Comparison of ENCODE assay signal across 29 cellular contexts in the genomic region with DNA sequence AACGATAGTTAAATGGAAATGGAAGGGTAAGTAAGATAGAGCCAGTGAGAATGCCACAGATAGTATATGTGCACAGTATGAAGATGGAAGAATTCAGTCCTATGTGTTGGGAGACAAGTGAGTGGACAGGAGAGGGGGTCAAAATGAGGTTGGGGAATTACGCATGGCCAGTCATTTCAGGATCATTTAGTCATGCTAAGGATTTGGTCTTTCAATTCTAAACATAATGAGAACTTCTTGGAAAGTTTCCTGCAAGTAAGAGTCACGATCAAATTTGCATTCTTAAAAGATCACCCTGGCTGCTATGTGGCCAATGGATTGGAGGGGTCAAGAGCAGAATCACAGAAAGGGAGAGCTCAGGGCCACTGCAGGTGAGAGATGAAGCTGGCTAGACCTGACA.
DNase-seq lines count a peak whose midpoint lies in the region; ATAC-seq, FAIRE-seq and TF ChIP-seq lines count a peak whose summit lies in the region.
"Had no signal": no experiment of that assay in that cellular context is flagged by ENCODE, and none has a peak within 500 bp of the region (broad histone marks: within the 10 kb centered on the region; RNA-seq: fewer than 3 reads in every experiment).

No MANE protein-coding gene starts in this region.

- no peak overlapping the region for H3K4me3 Mint-ChIP-seq in CD8-positive, alpha-beta T cell
- H3K4me3 Mint-ChIP-seq: CD4-positive, CD25-positive, alpha-beta regulatory T cell; dendritic cell treated with granulocyte-macrophage colony-stimulating factor and Interleukin-4, amounts not matched to agents 40 ng/mL and 50 ng/mL, for 4 days had no signal

- no peaks in the 10 kb centered on the region for H3K9me3 ChIP-seq in osteoblast (ENCODE audit: low read depth, low read length)
- H3K9me3 ChIP-seq in CD8-positive, alpha-beta T cell (ENCODE audit: low read length): no peaks in the 10 kb centered on the region
- H3K9me3 ChIP-seq: adrenal gland, HAP-1, stomach, tibial nerve had no signal

- H3K4me2 ChIP-seq in osteoblast (ENCODE audit: insufficient read depth, low read length): no peak overlapping the region

- intact Hi-C loops in CD8-positive, alpha-beta T cell (cut with DNase I, micrococcal nuclease): no loop called here

- DNase-seq in ELR (ENCODE audit: low read depth): peak; percentile 66
- peak; percentile 68 for DNase-seq in astrocyte of the spinal cord (ENCODE audit: low read depth, low spot score)
- no peak for DNase-seq in osteoblast (ENCODE audit: insufficient read length, low spot score, missing footprints)
- no peak for DNase-seq in frontal cortex (ENCODE audit: low spot score in 2 of 2)
- DNase-seq in CD8-positive, alpha-beta T cell: no peak
- no peak for DNase-seq in stimulated activated CD4-positive, alpha-beta T cell treated with anti-CD3 and anti-CD28 coated beads, Interleukin-15, amount 100 ng/mL, for 24 hours
- DNase-seq: activated naive CD4-positive, alpha-beta T cell; activated T-cell treated with anti-CD3 and anti-CD28 coated beads, Interleukin-2, amount 50 U/mL, for 1 hour; adrenal gland; caudate nucleus; CD4-positive, CD25-positive, alpha-beta regulatory T cell; head of caudate nucleus; KBM-7; left cardiac atrium; NCI-H1436 treated with DMSO at 0.1 percent for 48 hours; NCI-H524 treated with DMSO at 0.1 percent for 48 hours; NK-92 treated with Interleukin-12 subunit alpha and Interleukin-12 subunit beta, amount 100 ng/mL, for 24 hours; stimulated activated CD8-positive, alpha-beta memory T cell treated with anti-CD3 and anti-CD28 coated beads, Interleukin-4, amount 100 ng/mL, for 48 hours; stomach; T-helper 1 cell had no signal

- peak overlapping the region; percentile 18 for H3K27ac ChIP-seq in osteoblast (ENCODE audit: low read depth, low read length)
- no peak overlapping the region for H3K27ac ChIP-seq in CD8-positive, alpha-beta T cell (ENCODE audit: low read depth, low read length)
- H3K27ac ChIP-seq: adrenal gland, stomach, tibial nerve had no signal

- no peaks in the 10 kb centered on the region for H3K36me3 Mint-ChIP-seq in CD8-positive, alpha-beta T cell
- H3K36me3 Mint-ChIP-seq: CD4-positive, CD25-positive, alpha-beta regulatory T cell had no signal

- ATAC-seq in HG02610 (IDR thresholded peaks at IDR 0.05; ENCODE audit: unreplicated experiment) (peak; percentile 72), GM21360 (IDR thresholded peaks at IDR 0.05; ENCODE audit: unreplicated experiment) (no peak)
- ATAC-seq in CD8-positive, alpha-beta T cell: no peak
- ATAC-seq: left cardiac atrium, Panc1 had no signal

- peaks cover 7% of the 10 kb centered on the region for H3K27me3 Mint-ChIP-seq in CD8-positive, alpha-beta T cell (ENCODE audit: low read depth)
- H3K27me3 Mint-ChIP-seq: CD4-positive, CD25-positive, alpha-beta regulatory T cell; dendritic cell treated with granulocyte-macrophage colony-stimulating factor and Interleukin-4, amounts not matched to agents 40 ng/mL and 50 ng/mL, for 4 days had no signal

- H2AFZ ChIP-seq in osteoblast (ENCODE audit: low read length): no peak overlapping the region

- POLR2A ChIA-PET in CD8-positive, alpha-beta T cell (lab: Charles Lee): no interaction called here

- in situ Hi-C loops in astrocyte of the spinal cord (cut with HindIII; ENCODE audit: low sequenced_read_pairs): no loop called here

- H3K36me3 ChIP-seq in osteoblast (ENCODE audit: insufficient read depth, low read length): peaks cover 6% of the 10 kb centered on the region
- H3K36me3 ChIP-seq in CD8-positive, alpha-beta T cell (ENCODE audit: insufficient read depth, low read length): no peaks in the 10 kb centered on the region
- H3K36me3 ChIP-seq: adrenal gland, HAP-1, stomach, tibial nerve had no signal

- H3K79me2 ChIP-seq in osteoblast (ENCODE audit: insufficient read depth, low read length): peaks cover 28% of the 10 kb centered on the region

- H4K20me1 ChIP-seq in osteoblast (ENCODE audit: insufficient read depth, low read length): no peaks in the 10 kb centered on the region

- no peak for FAIRE-seq in frontal cortex (lab: Jason Lieb, UNC)
- FAIRE-seq: endometrium, G401.6 had no signal

- H3K9me3 Mint-ChIP-seq in CD8-positive, alpha-beta T cell: peaks cover 4% of the 10 kb centered on the region

- CTCF ChIA-PET in CD8-positive, alpha-beta T cell (lab: Charles Lee): no interaction called here

- H3K4me1 Mint-ChIP-seq in CD8-positive, alpha-beta T cell (ENCODE audit: low read depth): no peaks in the 10 kb centered on the region
- H3K4me1 Mint-ChIP-seq: CD4-positive, CD25-positive, alpha-beta regulatory T cell had no signal

- no peak overlapping the region for H3K4me3 ChIP-seq in astrocyte of the spinal cord (ENCODE audit: low read depth, low read length)
- no peak overlapping the region for H3K4me3 ChIP-seq in osteoblast (ENCODE audit: insufficient read depth, low read length)
- no peak overlapping the region for H3K4me3 ChIP-seq in CD8-positive, alpha-beta T cell (ENCODE audit: low read depth, low read length)
- H3K4me3 ChIP-seq: adrenal gland, HAP-1, stomach, tibial nerve had no signal

- H3K4me1 ChIP-seq in osteoblast (ENCODE audit: insufficient read depth, low read length): peaks cover 27% of the 10 kb centered on the region
- H3K4me1 ChIP-seq in CD8-positive, alpha-beta T cell (ENCODE audit: insufficient read depth, low read length): no peaks in the 10 kb centered on the region
- H3K4me1 ChIP-seq: HAP-1, stomach, tibial nerve had no signal

- no peak overlapping the region for H3K27ac Mint-ChIP-seq in CD8-positive, alpha-beta T cell
- H3K27ac Mint-ChIP-seq: CD4-positive, CD25-positive, alpha-beta regulatory T cell; dendritic cell treated with granulocyte-macrophage colony-stimulating factor and Interleukin-4, amounts not matched to agents 40 ng/mL and 50 ng/mL, for 4 days; progenitor cell of endocrine pancreas had no signal

- no peaks in the 10 kb centered on the region for H3K27me3 ChIP-seq in osteoblast (ENCODE audit: insufficient read depth, low read length)
- H3K27me3 ChIP-seq in CD8-positive, alpha-beta T cell (ENCODE audit: insufficient read depth, low read length): no peaks in the 10 kb centered on the region
- H3K27me3 ChIP-seq: adrenal gland, stomach, tibial nerve had no signal

- no peak for TF ChIP-seq CTCF in astrocyte of the spinal cord (IDR thresholded peaks at IDR 0.05; ENCODE audit: low read depth, low read length)
- TF ChIP-seq CTCF in osteoblast (IDR thresholded peaks at IDR 0.05; ENCODE audit: extremely low read depth, low read depth, low read length): no peak
- TF ChIP-seq CTCF in CD8-positive, alpha-beta T cell (IDR thresholded peaks at IDR 0.05): no peak

Comparison
In these comparisons a context has a peak if more than half of its experiments do, and no peak if none do; other contexts are left out.
1. DNase-seq: peak in ELR (single experiment) and astrocyte of the spinal cord (single experiment); none in osteoblast (single experiment), frontal cortex (0 of 2), CD8-positive, alpha-beta T cell (0 of 7) and stimulated activated CD4-positive, alpha-beta T cell treated with anti-CD3 and anti-CD28 coated beads, Interleukin-15, amount 100 ng/mL, for 24 hours (single experiment).